8 cellular contexts compared by ENCODE assay signal in genomic region chr15:84982301-84982920, GRCh38. TPM values are rescaled to one million over a fixed set of nuclear protein-coding genes. Genes with fewer than 3 reads are reported as not detected.
DNase-seq lines count a peak whose midpoint lies in the region; ATAC-seq and TF ChIP-seq lines count a peak whose summit lies in the region.

No MANE protein-coding gene starts in this region.

- H3K4me3 ChIP-seq in AG04449 (ENCODE audit: low read depth, low read length) (peak overlapping the region; percentile 79), HFF-Myc (replicated peaks; ENCODE audit: low read depth, low read length) (peak overlapping the region; percentile 70), choroid plexus epithelial cell (ENCODE audit: low read depth, low read length) (peak overlapping the region; percentile 82), lower lobe of right lung (peak overlapping the region; percentile 94)

- H3K36me3 ChIP-seq in lower lobe of right lung, result no peaks in the 10 kb centered on the region

- no peak for TF ChIP-seq CTCF in AG04449 (IDR thresholded peaks at IDR 0.05; ENCODE audit: insufficient read depth, low read length, missing control alignments)
- TF ChIP-seq CTCF in HFF-Myc (IDR thresholded peaks at IDR 0.05; ENCODE audit: low read depth, low read length, missing control alignments), result no peak
- no peak for TF ChIP-seq CTCF in choroid plexus epithelial cell (conservative IDR thresholded peaks at IDR 0.05; ENCODE audit: low read depth, low read length)
- no peak for TF ChIP-seq CTCF in lower lobe of right lung (IDR thresholded peaks at IDR 0.05)

- H3K9me3 ChIP-seq in lower lobe of right lung, result no peaks in the 10 kb centered on the region

- POLR2A ChIA-PET in AG04449 (lab: Yijun Ruan, JAX), result no interaction called here

- CTCF ChIA-PET in AG04449 (lab: Yijun Ruan, JAX), result interaction anchor here (1.3 to 1.8 kb wide), 2 partner anchors 20 to 25 kb away, joined by 3 to 6 read pairs; no protein-coding TSS in a partner anchor

- ATAC-seq in lower lobe of right lung (no peak), GM19397 (IDR thresholded peaks at IDR 0.05; ENCODE audit: unreplicated experiment) (no peak)

- peak overlapping the region; percentile 93 for H3K27ac ChIP-seq in lower lobe of right lung

- peaks cover 38% of the 10 kb centered on the region for H3K4me1 ChIP-seq in lower lobe of right lung

- intact Hi-C loops in lower lobe of right lung (cut with DNase I), result no loop called here

- DNase-seq in AG04449 (ENCODE audit: low read depth, low spot score), result no peak
- DNase-seq in HFF-Myc (ENCODE audit: extremely low read depth, low read depth), result no peak
- peak; percentile 26 for DNase-seq in activated CD4-positive, alpha-beta T cell treated with anti-CD3 and anti-CD28 coated beads for 1 hour
- peak; percentile 47 for DNase-seq in choroid plexus epithelial cell (ENCODE audit: low read depth)
- peak; percentile 65 for DNase-seq in lower lobe of right lung
- DNase-seq in stimulated activated CD4-positive, alpha-beta T cell treated with anti-CD3 and anti-CD28 coated beads, TNF-alpha, amount 100 ng/mL, for 4 hours (ENCODE audit: low read depth in 3 of 3), result peak in 2 of 3 experiments; percentile 13 to 15
- DNase-seq in NCI-H345 (lab: John Stamatoyannopoulos, UW), result no peak

- no peaks in the 10 kb centered on the region for H3K27me3 ChIP-seq in lower lobe of right lung (ENCODE audit: low read depth)

RNA-seq across cellular contexts. Expression of gene PDE8A, which starts 0.8 kb away (rescaled TPM):
- 49.2 TPM for total RNA-seq in lower lobe of right lung

Comparison
In these comparisons a context has a peak if more than half of its experiments do, and no peak if none do; other contexts are left out.
1. DNase-seq: peak in activated CD4-positive, alpha-beta T cell treated with anti-CD3 and anti-CD28 coated beads for 1 hour (single experiment), choroid plexus epithelial cell (single experiment), lower lobe of right lung (single experiment) and stimulated activated CD4-positive, alpha-beta T cell treated with anti-CD3 and anti-CD28 coated beads, TNF-alpha, amount 100 ng/mL, for 4 hours (2 of 3); none in AG04449 (single experiment), HFF-Myc (single experiment) and NCI-H345 (single experiment).
2. Peak in every context shown above with its lines, with median percentiles within 50 percentile points of each other: H3K4me3 ChIP-seq.